In the genomic region with DNA sequence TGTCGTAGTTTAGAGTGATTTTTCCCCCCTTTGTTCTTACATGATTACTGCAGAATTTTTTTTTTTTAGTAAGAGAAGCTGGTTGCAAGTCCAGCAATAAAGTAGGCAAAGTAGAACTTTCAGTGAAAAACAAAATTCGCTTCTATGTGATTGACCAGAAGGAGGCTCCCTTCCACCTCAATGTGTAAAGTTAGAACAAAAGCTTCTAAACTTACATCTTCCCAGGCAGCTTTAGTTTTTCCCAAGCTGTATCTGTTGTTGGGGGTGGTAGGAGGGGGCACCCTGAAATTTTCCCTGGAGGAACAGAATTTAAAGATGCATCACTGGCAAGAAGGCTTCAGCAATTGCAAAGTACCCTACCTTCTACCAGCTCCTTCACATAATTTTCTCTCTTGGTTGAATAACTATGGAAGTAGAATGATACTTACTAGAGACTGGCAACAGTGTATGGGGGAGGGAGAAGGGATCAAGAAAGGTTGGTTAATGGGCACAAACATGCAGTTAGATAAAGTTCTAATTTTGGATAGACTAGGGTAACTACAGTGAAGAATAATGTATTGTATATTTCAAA, we compare ENCODE assay signal across 9 cellular contexts.
DNase-seq lines count a peak whose midpoint lies in the region; ATAC-seq, FAIRE-seq and TF ChIP-seq lines count a peak whose summit lies in the region.
"Had no signal": no experiment of that assay in that cellular context is flagged by ENCODE, and none has a peak within 500 bp of the region (broad histone marks: within the 10 kb centered on the region; RNA-seq: fewer than 3 reads in every experiment).

No MANE protein-coding gene starts in this region.

- H3K4me3 Mint-ChIP-seq in WTC11, result no peak overlapping the region
- no peak overlapping the region for H3K4me3 Mint-ChIP-seq in natural killer cell

- no peaks in the 10 kb centered on the region for H4K20me1 ChIP-seq in keratinocyte (ENCODE audit: control insufficient read depth, extremely low read depth, insufficient read depth, low read length)

- ATAC-seq in WTC11 (peak; percentile 72), natural killer cell (no peak)
- ATAC-seq: stimulated activated naive CD8-positive, alpha-beta T cell treated with anti-CD3 and anti-CD28 coated beads, Interleukin-15, Interleukin-2, amounts not matched to agents 100 U/mL and 50 U/mL, for 24 hours had no signal

- no peaks in the 10 kb centered on the region for H3K9me3 ChIP-seq in keratinocyte (ENCODE audit: control insufficient read depth, low read depth, low read length)

- TF ChIP-seq CTCF in 22Rv1 (IDR thresholded peaks at IDR 0.05), result peak; percentile 84
- TF ChIP-seq CTCF in GM13977 (IDR thresholded peaks at IDR 0.05; ENCODE audit: extremely low read depth, insufficient read depth, missing control alignments), result peak; percentile 31
- peak; percentile 28; the same call in 1 of the 2 replicates for TF ChIP-seq CTCF in WTC11 (IDR thresholded peaks at IDR 0.05)
- TF ChIP-seq CTCF in keratinocyte (optimal IDR thresholded peaks at IDR 0.05 in 1 of 3, IDR thresholded peaks at IDR 0.05 in 1 of 3, conservative IDR thresholded peaks at IDR 0.05 in 1 of 3; ENCODE audit: extremely low read depth in 1 of 3, insufficient read depth in 2 of 3, low read length in 3 of 3), result peak in 2 of 3 experiments; percentile 50 to 59
- no peak for TF ChIP-seq CTCF in natural killer cell (IDR thresholded peaks at IDR 0.05)

- FAIRE-seq in keratinocyte (lab: Jason Lieb, UNC), result peak; percentile 51

- no peak overlapping the region for H3K27ac Mint-ChIP-seq in WTC11
- H3K27ac Mint-ChIP-seq in natural killer cell, result no peak overlapping the region

- H3K9me1 ChIP-seq in keratinocyte (ENCODE audit: control insufficient read depth, extremely low read depth, insufficient read depth, low read length), result no peaks in the 10 kb centered on the region

- dilution Hi-C loops in keratinocyte (cut with MboI; ENCODE audit: extremely low pct_ligation_motif_present, low sequenced_read_pairs), result no loop called here

- H3K36me3 ChIP-seq in keratinocyte (ENCODE audit: control insufficient read depth in 2 of 2, extremely low read depth in 1 of 2, insufficient read depth in 2 of 2, low read length in 2 of 2), result no peaks in the 10 kb centered on the region

- H3K79me2 ChIP-seq in keratinocyte (ENCODE audit: control insufficient read depth, insufficient read depth, low read length), result no peaks in the 10 kb centered on the region

- DNase-seq in GM13977 (ENCODE audit: low spot score), result no peak
- DNase-seq in WTC11 (ENCODE audit: low spot score), result no peak
- no peak for DNase-seq in keratinocyte (ENCODE audit: low read depth, low spot score)
- no peak for DNase-seq in SHP77 (lab: John Stamatoyannopoulos, UW)
- no peak for DNase-seq in natural killer cell
- no peak for DNase-seq in posterior cingulate gyrus
- no peak for DNase-seq in HPDE6-E6E7 (ENCODE audit: extremely low spot score)
- DNase-seq: stimulated activated naive CD8-positive, alpha-beta T cell treated with anti-CD3 and anti-CD28 coated beads, Interleukin-15, Interleukin-2, amounts not matched to agents 100 U/mL and 50 U/mL, for 24 hours had no signal

- in situ Hi-C loops in GM13977 (cut with MboI; ENCODE audit: low pct_unique_long_range_greater_than_20kb, low sequenced_read_pairs, unreplicated experiment), result loop anchor here (25.0 kb wide), 1 partner anchor 535 kb away; no protein-coding TSS in a partner anchor

- no peaks in the 10 kb centered on the region for H3K27me3 ChIP-seq in keratinocyte (ENCODE audit: control insufficient read depth, extremely low read depth, insufficient read depth, low read length)

- peaks cover 9% of the 10 kb centered on the region for H3K4me1 ChIP-seq in keratinocyte (ENCODE audit: control insufficient read depth, extremely low read depth, insufficient read depth, low read length)

- H3K27me3 Mint-ChIP-seq in WTC11 (ENCODE audit: low read depth) (no peaks in the 10 kb centered on the region), natural killer cell (ENCODE audit: low read depth in 2 of 2) (no peaks in the 10 kb centered on the region)

- intact Hi-C loops in natural killer cell (cut with micrococcal nuclease) (no loop called here), posterior cingulate gyrus (cut with DNase I) (loop anchor here (5.0 to 10.0 kb wide), 3 partner anchors 172 to 772 kb away; no protein-coding TSS in a partner anchor)

- no peak overlapping the region for H3K4me2 ChIP-seq in keratinocyte (ENCODE audit: control insufficient read depth, extremely low read depth, insufficient read depth, low read depth, low read length)

- H3K4me1 Mint-ChIP-seq in WTC11 (peaks cover 6% of the 10 kb centered on the region), natural killer cell (no peaks in the 10 kb centered on the region)

- CTCF ChIA-PET in WTC11 (lab: Charles Lee), result interaction anchor here (0.6 to 2.0 kb wide), 24 partner anchors 9 to 1091 kb away, joined by 3 to 21 read pairs (median 4); no protein-coding TSS in a partner anchor

- POLR2A ChIA-PET in WTC11 (lab: Charles Lee), result no interaction called here

- H3K4me3 ChIP-seq in keratinocyte (ENCODE audit: control insufficient read depth in 2 of 3, extremely low read depth in 1 of 3, insufficient read depth in 2 of 3, low read depth in 1 of 3, low read length in 3 of 3), result no peak overlapping the region

- no peak overlapping the region for H2AFZ ChIP-seq in keratinocyte (ENCODE audit: control insufficient read depth, low read length)

- H3K9ac ChIP-seq in keratinocyte (ENCODE audit: control insufficient read depth, extremely low read depth, insufficient read depth, low read length), result no peak overlapping the region

- H3K9me3 Mint-ChIP-seq in WTC11, result peaks cover 13% of the 10 kb centered on the region; the same call in 1 of the 2 replicates
- H3K9me3 Mint-ChIP-seq in natural killer cell, result peaks cover under 1 to 3% of the 10 kb centered on the region in 2 donors

- H3K27ac ChIP-seq in 22Rv1 (no peak overlapping the region), keratinocyte (ENCODE audit: control insufficient read depth, insufficient read depth, low read length) (no peak overlapping the region)

- H3K36me3 Mint-ChIP-seq in WTC11, result no peaks in the 10 kb centered on the region
- no peaks in the 10 kb centered on the region for H3K36me3 Mint-ChIP-seq in natural killer cell

TF ChIP-seq in WTC11, 78 proteins besides CTCF, POLR2A, EP300 and RAD21:
- no peak for TF ChIP-seq OVOL2 (CRISPR knock-in tag; IDR thresholded peaks at IDR 0.05; ENCODE audit: borderline replicate concordance)
- TF ChIP-seq, protein P1, sequence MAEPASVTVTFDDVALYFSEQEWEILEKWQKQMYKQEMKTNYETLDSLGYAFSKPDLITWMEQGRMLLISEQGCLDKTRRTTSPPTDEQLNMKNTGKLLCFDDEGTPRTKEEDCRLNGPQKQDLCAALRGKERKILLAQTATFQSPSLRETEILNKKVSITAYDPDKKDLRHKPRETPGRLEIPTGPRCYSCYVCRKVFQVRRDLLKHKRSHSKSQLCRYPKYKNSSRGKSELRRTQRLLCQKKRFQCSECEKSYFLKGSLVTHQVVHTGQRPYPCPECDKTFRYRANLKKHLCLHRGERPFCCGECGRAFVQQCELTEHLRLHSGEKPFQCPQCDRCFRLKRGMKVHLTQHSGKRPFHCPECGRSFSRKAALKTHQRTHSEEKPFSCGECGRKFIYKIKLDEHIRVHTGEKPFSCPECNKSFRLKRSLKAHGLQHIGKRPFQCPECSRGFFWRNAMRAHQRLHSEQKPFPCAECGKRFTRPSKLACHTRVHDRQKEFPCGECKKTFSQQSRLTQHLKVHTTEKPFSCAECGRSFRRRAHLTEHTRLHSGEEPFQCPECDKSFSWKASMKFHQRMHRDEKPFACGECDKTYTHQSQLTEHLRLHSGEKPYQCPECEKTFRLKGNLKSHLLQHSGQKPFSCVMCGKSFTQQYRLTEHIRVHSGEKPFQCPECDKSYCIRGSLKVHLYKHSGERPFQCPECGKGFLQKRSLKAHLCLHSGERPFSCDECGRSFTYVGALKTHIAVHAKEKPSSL (CRISPR knock-in tag; conservative IDR thresholded peaks at IDR 0.05), result no peak
- TF ChIP-seq GTF2I (CRISPR knock-in tag; conservative IDR thresholded peaks at IDR 0.05), result no peak
- TF ChIP-seq FOXK1 (CRISPR knock-in tag; IDR thresholded peaks at IDR 0.05), result no peak
